In genomic region chr9:111427186-111427585, GRCh38 we compare ENCODE assay signal across 10 cellular contexts. TPM values are rescaled to one million over a fixed set of nuclear protein-coding genes. Genes with fewer than 3 reads are reported as not detected.
DNase-seq lines count a peak whose midpoint lies in the region; ATAC-seq lines count a peak whose summit lies in the region.
"Had no signal": no experiment of that assay in that cellular context is flagged by ENCODE, and none has a peak within 500 bp of the region (broad histone marks: within the 10 kb centered on the region; RNA-seq: fewer than 3 reads in every experiment).

No MANE protein-coding gene starts in this region.

- intact Hi-C loops in posterior cingulate gyrus (cut with DNase I): no loop called here

- H3K4me1 Mint-ChIP-seq in activated T-helper 17 cell treated with anti-CD3 and anti-CD28 coated beads, Interleukin-2, amount 50 U/mL, for 72 hours: no peaks in the 10 kb centered on the region

- no peak overlapping the region for H2AK5ac ChIP-seq in mesendoderm (ENCODE audit: low read length)

- H3K4me1 ChIP-seq in mesendoderm (ENCODE audit: control insufficient read depth, low read depth, low read length): no peaks in the 10 kb centered on the region
- H3K4me1 ChIP-seq in effector memory CD4-positive, alpha-beta T cell (ENCODE audit: control insufficient read depth, insufficient read depth, low read length, poor library complexity, severe bottlenecking): no peaks in the 10 kb centered on the region

- H3K27ac ChIP-seq in mesendoderm (ENCODE audit: low read depth, low read length): no peak overlapping the region
- no peak overlapping the region for H3K27ac ChIP-seq in effector memory CD4-positive, alpha-beta T cell (ENCODE audit: insufficient read depth, low read length, poor library complexity, severe bottlenecking)

- H3K27me3 ChIP-seq in mesendoderm (ENCODE audit: insufficient read depth, low read length, poor library complexity): no peaks in the 10 kb centered on the region
- no peaks in the 10 kb centered on the region for H3K27me3 ChIP-seq in effector memory CD4-positive, alpha-beta T cell (replicated peaks; ENCODE audit: control insufficient read depth, insufficient read depth, low read length, poor library complexity, severe bottlenecking)

- H4K5ac ChIP-seq in mesendoderm (ENCODE audit: low read length): no peak overlapping the region

- H3K18ac ChIP-seq in mesendoderm (ENCODE audit: low read length): no peak overlapping the region

- no peak overlapping the region for H3K4ac ChIP-seq in mesendoderm (ENCODE audit: low read depth, low read length)

- peak; percentile 52 for DNase-seq in Daoy (ENCODE audit: low read depth)
- DNase-seq in HS-5 (ENCODE audit: low read depth): peak; percentile 20
- peak; percentile 11 for DNase-seq in mesendoderm
- no peak for DNase-seq in posterior cingulate gyrus
- no peak for DNase-seq in effector memory CD4-positive, alpha-beta T cell
- no peak for DNase-seq in ecto neural progenitor cell (ENCODE audit: low spot score)
- DNase-seq: NCI-H1417, Right ventricle myocardium superior had no signal

- no peak overlapping the region for H2BK5ac ChIP-seq in mesendoderm (ENCODE audit: low read length)

- ATAC-seq in activated T-helper 17 cell treated with anti-CD3 and anti-CD28 coated beads, Interleukin-2, amount 50 U/mL, for 72 hours (replicated peaks): peak; percentile 87
- no peak for ATAC-seq in HG03571 (IDR thresholded peaks at IDR 0.05; ENCODE audit: unreplicated experiment)

- no peaks in the 10 kb centered on the region for H3K27me3 Mint-ChIP-seq in activated T-helper 17 cell treated with anti-CD3 and anti-CD28 coated beads, Interleukin-2, amount 50 U/mL, for 72 hours

- no peak overlapping the region for H3K56ac ChIP-seq in mesendoderm (ENCODE audit: low read length)

- no peak overlapping the region for H4K8ac ChIP-seq in mesendoderm (ENCODE audit: low read depth, low read length)

- no peak overlapping the region for H2BK120ac ChIP-seq in mesendoderm (ENCODE audit: low read depth, low read length)

- H3K4me3 Mint-ChIP-seq in activated T-helper 17 cell treated with anti-CD3 and anti-CD28 coated beads, Interleukin-2, amount 50 U/mL, for 72 hours: no peak overlapping the region

- H3K4me2 ChIP-seq in mesendoderm (ENCODE audit: low read length): no peak overlapping the region

- H2BK15ac ChIP-seq in mesendoderm (replicated peaks; ENCODE audit: low read depth): no peak overlapping the region

- H3K4me3 ChIP-seq in mesendoderm (ENCODE audit: low read length): no peak overlapping the region
- H3K4me3 ChIP-seq in effector memory CD4-positive, alpha-beta T cell (ENCODE audit: insufficient read depth, low read depth, low read length, poor library complexity, severe bottlenecking): no peak overlapping the region

- H3K36me3 Mint-ChIP-seq in activated T-helper 17 cell treated with anti-CD3 and anti-CD28 coated beads, Interleukin-2, amount 50 U/mL, for 72 hours (ENCODE audit: low read depth): peaks cover 99% of the 10 kb centered on the region

- H3K36me3 ChIP-seq in mesendoderm (ENCODE audit: control insufficient read depth, insufficient read depth, low read length): no peaks in the 10 kb centered on the region
- peaks cover 30% of the 10 kb centered on the region for H3K36me3 ChIP-seq in effector memory CD4-positive, alpha-beta T cell (ENCODE audit: control insufficient read depth, insufficient read depth, low read length)

- H3K9me3 ChIP-seq in effector memory CD4-positive, alpha-beta T cell (ENCODE audit: control insufficient read depth, low read length): no peaks in the 10 kb centered on the region

- H3K27ac Mint-ChIP-seq in activated T-helper 17 cell treated with anti-CD3 and anti-CD28 coated beads, Interleukin-2, amount 50 U/mL, for 72 hours: no peak overlapping the region

- no peak overlapping the region for H3K23ac ChIP-seq in mesendoderm (ENCODE audit: low read length)

- H3K9ac ChIP-seq in mesendoderm (ENCODE audit: low read length): no peak overlapping the region

- no peaks in the 10 kb centered on the region for H3K79me1 ChIP-seq in mesendoderm (ENCODE audit: low read length)

- no peaks in the 10 kb centered on the region for H3K9me3 Mint-ChIP-seq in activated T-helper 17 cell treated with anti-CD3 and anti-CD28 coated beads, Interleukin-2, amount 50 U/mL, for 72 hours

- H3K79me2 ChIP-seq in mesendoderm (ENCODE audit: control insufficient read depth, insufficient read depth, low read length): no peaks in the 10 kb centered on the region

RNA-seq across cellular contexts. Expression of gene ECPAS, which starts 57.0 kb away (rescaled TPM):
- 92.3 and 109 TPM in 2 replicates for total RNA-seq in Daoy (2014; rRNA removed; shearing (Covaris generic))
- 100 to 1,000 TPM in 1 of 2 donors, 10 to 100 TPM in 1; 77.4 to 103 TPM for total RNA-seq in activated T-helper 17 cell treated with anti-CD3 and anti-CD28 coated beads, Interleukin-2, amount 50 U/mL, for 72 hours
- polyA plus RNA-seq in mesendoderm (2013, experiment 1 of 2): 73.1 TPM
- polyA plus RNA-seq in mesendoderm (2013, experiment 2 of 2): 72.9 TPM

Comparison
In these comparisons a context has a peak if more than half of its experiments do, and no peak if none do; other contexts are left out.
1. DNase-seq: peak in Daoy (single experiment), HS-5 (single experiment) and mesendoderm (single experiment); none in posterior cingulate gyrus (0 of 10), effector memory CD4-positive, alpha-beta T cell (0 of 3) and ecto neural progenitor cell (single experiment).